ENCODE assay signal across 8 cellular contexts in the genomic region with DNA sequence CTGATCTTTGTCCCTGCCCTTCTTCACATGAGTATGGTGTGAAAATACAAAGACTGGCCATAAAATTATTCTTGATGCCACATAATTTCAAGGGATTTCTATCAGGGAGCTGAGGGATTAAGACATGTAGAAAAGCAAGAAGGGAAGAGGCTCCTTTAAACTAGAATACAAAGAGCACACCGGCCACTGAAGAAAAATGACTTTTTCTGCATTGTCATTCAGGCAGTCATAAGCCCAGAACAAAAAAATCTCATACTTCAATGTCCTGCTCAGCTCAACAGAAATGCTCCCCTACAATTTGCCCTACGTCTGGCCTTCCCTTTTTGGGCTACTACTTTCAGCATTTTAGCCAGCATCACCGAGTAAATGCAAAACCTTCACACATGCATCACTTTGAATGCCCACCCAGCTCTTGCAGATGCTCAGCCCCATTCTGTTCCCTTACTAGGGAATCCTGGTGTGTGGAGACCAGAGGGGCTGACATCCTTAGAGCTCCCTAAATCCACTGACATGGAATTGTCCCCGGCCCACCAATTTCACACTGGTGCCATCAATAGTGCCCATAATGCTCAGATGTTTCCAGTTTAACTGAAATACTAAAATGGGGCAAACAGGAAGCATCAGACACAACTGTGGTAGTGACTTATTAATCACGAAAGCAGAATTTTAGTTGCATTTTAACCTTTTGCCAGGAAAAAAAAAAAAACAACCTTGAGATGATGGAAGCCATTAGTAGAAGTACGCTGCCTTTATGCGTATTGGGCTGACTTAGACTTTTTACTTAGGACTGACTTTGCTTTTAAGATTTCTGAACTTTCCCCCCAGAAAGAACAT. TPM values are rescaled to one million over a fixed set of nuclear protein-coding genes. Genes with fewer than 3 reads are reported as not detected.
DNase-seq lines count a peak whose midpoint lies in the region; ATAC-seq, FAIRE-seq and TF ChIP-seq lines count a peak whose summit lies in the region.

No MANE protein-coding gene starts in this region.

- H3K4me2 ChIP-seq in OCI-LY1 (ENCODE audit: low read length): peak overlapping the region; percentile 91

- 38 to 43% methylated on average over 7 of the region's 7 CpGs for WGBS in pancreas, 2 donors

- ATAC-seq in pancreas (no peak), HG03159 (IDR thresholded peaks at IDR 0.05; ENCODE audit: unreplicated experiment) (no peak), GM21423 (IDR thresholded peaks at IDR 0.05; ENCODE audit: unreplicated experiment) (no peak)

- H3K27me3 Mint-ChIP-seq in CD4-positive, alpha-beta memory T cell: no peaks in the 10 kb centered on the region

- CTCF ChIA-PET in CD4-positive, alpha-beta memory T cell (lab: Charles Lee; ENCODE audit: partially characterized antibody): interaction anchor here (0.7 to 5.0 kb wide), 9 partner anchors 31 to 95 kb away, joined by 3 to 46 read pairs (median 7); no protein-coding TSS in a partner anchor

- peak overlapping the region; percentile 57 to 92 for H3K4me3 ChIP-seq in CD4-positive, alpha-beta memory T cell (ENCODE audit: low read length in 2 of 2)
- H3K4me3 ChIP-seq in OCI-LY1 (ENCODE audit: low read depth, low read length, poor library complexity, severe bottlenecking) (peak overlapping the region; percentile 86), pancreas (peak overlapping the region in 2 of 4 donors; percentile 85 to 91)
- peak overlapping the region; percentile 74 for H3K4me3 ChIP-seq in effector memory CD4-positive, alpha-beta T cell (ENCODE audit: insufficient read depth, low read depth, low read length, poor library complexity, severe bottlenecking)

- H3K36me3 Mint-ChIP-seq in CD4-positive, alpha-beta memory T cell: peaks cover 4 to 35% of the 10 kb centered on the region in 2 donors

- POLR2A ChIA-PET in CD4-positive, alpha-beta memory T cell (lab: Charles Lee; ENCODE audit: partially characterized antibody): interaction anchor here (0.6 to 11.7 kb wide), 12 partner anchors 7 to 270 kb away, joined by 3 to 324 read pairs (median 22); partner anchors contain the start of genes FMNL1, HEXIM1 and HEXIM2

- H4K20me1 ChIP-seq in OCI-LY1 (ENCODE audit: insufficient read depth, low read length): no peaks in the 10 kb centered on the region

- peak overlapping the region; percentile 77 for H3K27ac ChIP-seq in CD4-positive, alpha-beta memory T cell (ENCODE audit: low read depth, low read length)
- peak overlapping the region; percentile 84 for H3K27ac ChIP-seq in OCI-LY1 (ENCODE audit: low read depth, low read length, poor library complexity, severe bottlenecking)
- H3K27ac ChIP-seq in effector memory CD4-positive, alpha-beta T cell (ENCODE audit: insufficient read depth, low read length, poor library complexity, severe bottlenecking): peak overlapping the region; percentile 80
- peak overlapping the region; percentile 1 to 95 (median 84) for H3K27ac ChIP-seq in pancreas

- peak overlapping the region; percentile 87 to 97 (median 95) for H3K27ac Mint-ChIP-seq in CD4-positive, alpha-beta memory T cell

- peaks cover 12% of the 10 kb centered on the region for H3K79me2 ChIP-seq in OCI-LY1 (ENCODE audit: insufficient read depth, low read length)

- H3K4me1 Mint-ChIP-seq in CD4-positive, alpha-beta memory T cell: peaks cover 57 to 91% (median 73%) of the 10 kb centered on the region in 4 donors

- peaks cover 84% of the 10 kb centered on the region for H3K4me1 ChIP-seq in CD4-positive, alpha-beta memory T cell (ENCODE audit: insufficient read depth, low read length)
- peaks cover 69% of the 10 kb centered on the region for H3K4me1 ChIP-seq in OCI-LY1 (ENCODE audit: insufficient read depth, low read length, severe bottlenecking)
- H3K4me1 ChIP-seq in effector memory CD4-positive, alpha-beta T cell (ENCODE audit: control insufficient read depth, insufficient read depth, low read length, poor library complexity, severe bottlenecking): peaks cover 70% of the 10 kb centered on the region
- H3K4me1 ChIP-seq in pancreas: peaks cover 49 to 68% (median 57%) of the 10 kb centered on the region in 3 donors

- no peaks in the 10 kb centered on the region for H3K9me3 Mint-ChIP-seq in CD4-positive, alpha-beta memory T cell

- no peak for FAIRE-seq in pancreas (lab: Jason Lieb, UNC)

- no peaks in the 10 kb centered on the region for H3F3A ChIP-seq in OCI-LY1 (ENCODE audit: insufficient read depth, low read length)

- H3K4me3 Mint-ChIP-seq in CD4-positive, alpha-beta memory T cell: peak overlapping the region; percentile 85 to 97 (median 93)

- H3K9me3 ChIP-seq in CD4-positive, alpha-beta memory T cell (ENCODE audit: control insufficient read depth in 1 of 2, low read length in 2 of 2): no peaks in the 10 kb centered on the region
- H3K9me3 ChIP-seq in OCI-LY1 (ENCODE audit: low read length): no peaks in the 10 kb centered on the region
- H3K9me3 ChIP-seq in effector memory CD4-positive, alpha-beta T cell (ENCODE audit: control insufficient read depth, low read length): no peaks in the 10 kb centered on the region
- no peaks in the 10 kb centered on the region for H3K9me3 ChIP-seq in pancreas

- no peaks in the 10 kb centered on the region for H3K36me3 ChIP-seq in CD4-positive, alpha-beta memory T cell (ENCODE audit: insufficient read depth, low read length)
- H3K36me3 ChIP-seq in OCI-LY1 (ENCODE audit: insufficient read depth, low read length) (peaks cover 10% of the 10 kb centered on the region; the same call in 1 of the 2 replicates), pancreas (no peaks in the 10 kb centered on the region)
- H3K36me3 ChIP-seq in effector memory CD4-positive, alpha-beta T cell (ENCODE audit: control insufficient read depth, insufficient read depth, low read length): peaks cover 6% of the 10 kb centered on the region

- H2AFZ ChIP-seq in OCI-LY1 (ENCODE audit: low read length): no peak overlapping the region

- DNase-seq in CD4-positive, alpha-beta memory T cell: peak in 2 of 5 donors; percentile 12 to 41
- DNase-seq in effector memory CD4-positive, alpha-beta T cell: no peak
- DNase-seq in pancreas: no peak
- DNase-seq in DMS53 treated with DMSO at 0.1 percent for 48 hours (lab: John Stamatoyannopoulos, UW; ENCODE audit: unreplicated experiment): no peak
- no peak for DNase-seq in NCI-H2107 treated with DMSO at 0.1 percent for 48 hours (lab: John Stamatoyannopoulos, UW; ENCODE audit: unreplicated experiment)

- peak overlapping the region; percentile 83 for H3K9ac ChIP-seq in OCI-LY1 (ENCODE audit: low read length)

- intact Hi-C loops in CD4-positive, alpha-beta memory T cell (cut with micrococcal nuclease): loop anchor here (2.0 to 5.0 kb wide), 5 partner anchors 17 to 152 kb away; partner anchors contain the start of gene HEXIM2
- intact Hi-C loops in pancreas (cut with DNase I): no loop called here

- TF ChIP-seq CTCF in OCI-LY1 (IDR thresholded peaks at IDR 0.05; ENCODE audit: low read length) (no peak), pancreas (IDR thresholded peaks at IDR 0.05) (no peak)

- H3K9me2 ChIP-seq in OCI-LY1 (ENCODE audit: low read depth, low read length): no peaks in the 10 kb centered on the region

- no peaks in the 10 kb centered on the region for H3K27me3 ChIP-seq in CD4-positive, alpha-beta memory T cell (ENCODE audit: insufficient read depth, low read length)
- no peaks in the 10 kb centered on the region for H3K27me3 ChIP-seq in OCI-LY1 (ENCODE audit: insufficient read depth, low read length)
- H3K27me3 ChIP-seq in effector memory CD4-positive, alpha-beta T cell (replicated peaks; ENCODE audit: control insufficient read depth, insufficient read depth, low read length, poor library complexity, severe bottlenecking): no peaks in the 10 kb centered on the region
- no peaks in the 10 kb centered on the region for H3K27me3 ChIP-seq in pancreas

RNA-seq across cellular contexts. Expression of gene MAP3K14, which starts 2.7 kb away (rescaled TPM):
- 10 to 100 TPM; 48.7 to 49.3 TPM for total RNA-seq in CD4-positive, alpha-beta memory T cell
- 10 to 100 TPM in 1 of 2 donors, 1 to 10 TPM in 1; 2.3 to 14.5 TPM for polyA plus RNA-seq in CD4-positive, alpha-beta memory T cell
- total RNA-seq in pancreas: 10 to 100 TPM in 1 of 6 donors, 1 to 10 TPM in 5; 6.1 to 16.4 (median 7.3) TPM
- 10 to 100 TPM; 13.2 to 16.2 TPM for polyA plus RNA-seq in pancreas

RNA-seq across cellular contexts. Expression of gene SPATA32, which starts 52.2 kb away (rescaled TPM):
- under 1 TPM; 0.22 to 0.41 TPM for total RNA-seq in CD4-positive, alpha-beta memory T cell
- polyA plus RNA-seq in CD4-positive, alpha-beta memory T cell: under 1 TPM; 0.25 to 0.49 TPM
- total RNA-seq in pancreas: under 1 TPM in 2 of 6 donors, not detected in 4; 0.12 to 0.14 TPM
- under 1 TPM; 0.07 to 0.19 TPM for polyA plus RNA-seq in pancreas
